ENCODE assay signal across 16 cellular contexts in genomic region chr2:96960956-96961350, GRCh38. TPM values are rescaled to one million over a fixed set of nuclear protein-coding genes. Genes with fewer than 3 reads are reported as not detected.
DNase-seq lines count a peak whose midpoint lies in the region; ATAC-seq and TF ChIP-seq lines count a peak whose summit lies in the region.
"Had no signal": no experiment of that assay in that cellular context is flagged by ENCODE, and none has a peak within 500 bp of the region (broad histone marks: within the 10 kb centered on the region; RNA-seq: fewer than 3 reads in every experiment).

No MANE protein-coding gene starts in this region.

- peaks cover 3% of the 10 kb centered on the region for H3K36me3 Mint-ChIP-seq in activated naive CD4-positive, alpha-beta T cell treated with anti-CD3 and anti-CD28 coated beads, Interleukin-2, amount 10 ng/mL, durations not matched to agents 7 days and 5 days
- no peaks in the 10 kb centered on the region for H3K36me3 Mint-ChIP-seq in activated naive CD4-positive, alpha-beta T cell treated with anti-CD3 and anti-CD28 coated beads for 36 hours (ENCODE audit: low read depth)
- peaks cover 5% of the 10 kb centered on the region for H3K36me3 Mint-ChIP-seq in central memory CD8-positive, alpha-beta T cell (ENCODE audit: insufficient read depth)
- H3K36me3 Mint-ChIP-seq: CD14-positive monocyte had no signal

- H3K9me3 ChIP-seq in OCI-LY3 (ENCODE audit: insufficient read depth, low read length) (no peaks in the 10 kb centered on the region), ascending aorta (no peaks in the 10 kb centered on the region)
- H3K9me3 ChIP-seq: pancreas, testis had no signal

- no peaks in the 10 kb centered on the region for H3K36me3 ChIP-seq in OCI-LY3 (replicated peaks; ENCODE audit: low read depth, low read length)
- H3K36me3 ChIP-seq in ascending aorta, result no peaks in the 10 kb centered on the region
- H3K36me3 ChIP-seq: cardiac muscle cell, pancreas had no signal

- peaks cover 8% of the 10 kb centered on the region for H3K27me3 Mint-ChIP-seq in activated naive CD4-positive, alpha-beta T cell treated with anti-CD3 and anti-CD28 coated beads, Interleukin-2, amount 10 ng/mL, durations not matched to agents 7 days and 5 days
- H3K27me3 Mint-ChIP-seq in activated naive CD4-positive, alpha-beta T cell treated with anti-CD3 and anti-CD28 coated beads for 36 hours (ENCODE audit: low read depth), result no peaks in the 10 kb centered on the region
- H3K27me3 Mint-ChIP-seq in central memory CD8-positive, alpha-beta T cell, result no peaks in the 10 kb centered on the region

- intact Hi-C loops in activated naive CD4-positive, alpha-beta T cell treated with anti-CD3 and anti-CD28 coated beads for 36 hours (cut with micrococcal nuclease), result loop anchor here (1.0 to 5.0 kb wide), 7 partner anchors 103 to 814 kb away; partner anchors contain the start of genes ANKRD39, ARID5A, CNNM3 and CNNM4
- intact Hi-C loops in ascending aorta (cut with DNase I), result loop anchor here (5.0 kb wide), 1 partner anchor 199 kb away; the partner anchor contains the start of gene CNNM4

- H3K4me3 Mint-ChIP-seq in activated naive CD4-positive, alpha-beta T cell treated with anti-CD3 and anti-CD28 coated beads, Interleukin-2, amount 10 ng/mL, durations not matched to agents 7 days and 5 days, result peak overlapping the region; percentile 45
- H3K4me3 Mint-ChIP-seq in activated naive CD4-positive, alpha-beta T cell treated with anti-CD3 and anti-CD28 coated beads for 36 hours, result no peak overlapping the region
- H3K4me3 Mint-ChIP-seq in central memory CD8-positive, alpha-beta T cell, result peak overlapping the region; percentile 71
- H3K4me3 Mint-ChIP-seq: CD14-positive monocyte had no signal

- no peak for TF ChIP-seq CTCF in OCI-LY3 (IDR thresholded peaks at IDR 0.05; ENCODE audit: low read depth, low read length)
- TF ChIP-seq CTCF in omental fat pad (IDR thresholded peaks at IDR 0.05), result no peak
- no peak for TF ChIP-seq CTCF in ascending aorta (IDR thresholded peaks at IDR 0.05)

- H3K4me2 ChIP-seq in OCI-LY3 (ENCODE audit: low read length), result peak overlapping the region; percentile 24

- CTCF ChIA-PET in activated naive CD4-positive, alpha-beta T cell treated with anti-CD3 and anti-CD28 coated beads, Interleukin-2, amount 10 ng/mL, durations not matched to agents 7 days and 5 days (lab: Charles Lee), result interaction anchor here (0.7 to 3.5 kb wide), 9 partner anchors 8 to 489 kb away, joined by 3 to 56 read pairs (median 3); partner anchors contain the start of genes ANKRD36 and ANKRD39
- CTCF ChIA-PET in activated naive CD4-positive, alpha-beta T cell treated with anti-CD3 and anti-CD28 coated beads for 36 hours (lab: Charles Lee), result interaction anchor here (1.0 to 1.6 kb wide), 10 partner anchors 10 to 195 kb away, joined by 3 to 16 read pairs (median 4); partner anchors contain the start of gene ANKRD39

- H3K4me3 ChIP-seq in OCI-LY3 (ENCODE audit: low read length) (no peak overlapping the region), ascending aorta (no peak overlapping the region)
- H3K4me3 ChIP-seq: cardiac muscle cell, pancreas, testis had no signal

- DNase-seq in activated naive CD4-positive, alpha-beta T cell treated with anti-CD3 and anti-CD28 coated beads, Interleukin-2, amount 10 ng/mL, durations not matched to agents 7 days and 5 days, result no peak
- DNase-seq in activated naive CD4-positive, alpha-beta T cell treated with anti-CD3 and anti-CD28 coated beads for 36 hours, result no peak
- no peak for DNase-seq in central memory CD8-positive, alpha-beta T cell (ENCODE audit: low spot score in 2 of 2)
- DNase-seq in omental fat pad (ENCODE audit: low spot score) (no peak), ascending aorta (ENCODE audit: low spot score in 2 of 2) (no peak), activated gamma-delta T cell (lab: John Stamatoyannopoulos, UW) (no peak), nucleus accumbens (lab: John Stamatoyannopoulos, UW) (no peak)

- H3K27ac Mint-ChIP-seq in activated naive CD4-positive, alpha-beta T cell treated with anti-CD3 and anti-CD28 coated beads, Interleukin-2, amount 10 ng/mL, durations not matched to agents 7 days and 5 days, result peak overlapping the region; percentile 99
- no peak overlapping the region for H3K27ac Mint-ChIP-seq in activated naive CD4-positive, alpha-beta T cell treated with anti-CD3 and anti-CD28 coated beads for 36 hours
- peak overlapping the region; percentile 88 for H3K27ac Mint-ChIP-seq in central memory CD8-positive, alpha-beta T cell (ENCODE audit: low read depth)
- H3K27ac Mint-ChIP-seq: CD14-positive monocyte had no signal

- 0 out of 2 replicates have a peak, but pooled peaks cover 6% of the 10 kb centered on the region for H3K4me1 ChIP-seq in OCI-LY3 (ENCODE audit: low read length)
- no peaks in the 10 kb centered on the region for H3K4me1 ChIP-seq in ascending aorta
- H3K4me1 ChIP-seq: pancreas, testis had no signal

- no peaks in the 10 kb centered on the region for H3K79me2 ChIP-seq in OCI-LY3 (ENCODE audit: low read length)

- no peaks in the 10 kb centered on the region for H3K27me3 ChIP-seq in OCI-LY3 (ENCODE audit: low read depth, low read length)
- no peaks in the 10 kb centered on the region for H3K27me3 ChIP-seq in ascending aorta
- H3K27me3 ChIP-seq: cardiac muscle cell, pancreas, testis had no signal

- no peak overlapping the region for H3K9ac ChIP-seq in OCI-LY3 (ENCODE audit: low read length)

- no peak for ATAC-seq in central memory CD8-positive, alpha-beta T cell (replicated peaks; ENCODE audit: extremely low read depth, poor library complexity, severe bottlenecking)
- peak; percentile 9 for ATAC-seq in omental fat pad (ENCODE audit: low FRiP score)

- H3K27ac ChIP-seq in OCI-LY3 (ENCODE audit: low read length) (no peak overlapping the region), ascending aorta (no peak overlapping the region)
- H3K27ac ChIP-seq: cardiac muscle cell, pancreas, testis had no signal

- H3K9me3 Mint-ChIP-seq in activated naive CD4-positive, alpha-beta T cell treated with anti-CD3 and anti-CD28 coated beads, Interleukin-2, amount 10 ng/mL, durations not matched to agents 7 days and 5 days, result no peaks in the 10 kb centered on the region
- H3K9me3 Mint-ChIP-seq in activated naive CD4-positive, alpha-beta T cell treated with anti-CD3 and anti-CD28 coated beads for 36 hours, result no peaks in the 10 kb centered on the region
- no peaks in the 10 kb centered on the region for H3K9me3 Mint-ChIP-seq in central memory CD8-positive, alpha-beta T cell

- peaks cover 71% of the 10 kb centered on the region for H3K4me1 Mint-ChIP-seq in activated naive CD4-positive, alpha-beta T cell treated with anti-CD3 and anti-CD28 coated beads, Interleukin-2, amount 10 ng/mL, durations not matched to agents 7 days and 5 days
- H3K4me1 Mint-ChIP-seq in activated naive CD4-positive, alpha-beta T cell treated with anti-CD3 and anti-CD28 coated beads for 36 hours (ENCODE audit: low read depth), result peaks cover 50% of the 10 kb centered on the region
- H3K4me1 Mint-ChIP-seq in central memory CD8-positive, alpha-beta T cell, result peaks cover 50% of the 10 kb centered on the region

- peak overlapping the region; percentile 75; the same call in 1 of the 2 replicates for H2AFZ ChIP-seq in OCI-LY3 (ENCODE audit: low read depth, low read length)

- H4K20me1 ChIP-seq in OCI-LY3 (ENCODE audit: insufficient read depth, low read length), result no peaks in the 10 kb centered on the region

RNA-seq across cellular contexts. Expression of gene FAM178B, which starts 25.4 kb away (rescaled TPM):
- total RNA-seq in activated naive CD4-positive, alpha-beta T cell treated with anti-CD3 and anti-CD28 coated beads for 36 hours, result under 1 TPM; 0.17 to 0.35 TPM
- total RNA-seq in omental fat pad, result 1 to 10 TPM in 2 of 4 donors, under 1 TPM in 1, not detected in 1; 0.74 to 3.3 (median 1.4) TPM
- total RNA-seq in ascending aorta, result not detected
- total RNA-seq: dermis microvascular lymphatic vessel endothelial cell, fibroblast of villous mesenchyme, left ventricle myocardium superior, pancreas, Right ventricle myocardium inferior had no signal
